34 cellular contexts compared by ENCODE assay signal in genomic region chr17:65025288-65025687, GRCh38. TPM values are rescaled to one million over a fixed set of nuclear protein-coding genes. Genes with fewer than 3 reads are reported as not detected.
DNase-seq lines count a peak whose midpoint lies in the region; ATAC-seq and TF ChIP-seq lines count a peak whose summit lies in the region.
"Had no signal": no experiment of that assay in that cellular context is flagged by ENCODE, and none has a peak within 500 bp of the region (broad histone marks: within the 10 kb centered on the region; RNA-seq: fewer than 3 reads in every experiment).

No MANE protein-coding gene starts in this region.

- H3K18ac ChIP-seq in trophoblast cell (ENCODE audit: low read length), result no peak overlapping the region

- H3K27ac Mint-ChIP-seq in CD4-positive, CD25-positive, alpha-beta regulatory T cell, result no peak overlapping the region
- H3K27ac Mint-ChIP-seq in central memory CD8-positive, alpha-beta T cell (ENCODE audit: low read depth), result peak overlapping the region; percentile 77
- H3K27ac Mint-ChIP-seq: activated CD8-positive, alpha-beta memory T cell treated with anti-CD3 and anti-CD28 coated beads, Interleukin-2, amount 10 ng/mL, durations not matched to agents 7 days and 5 days; neural progenitor cell had no signal

- H3K14ac ChIP-seq in trophoblast cell (ENCODE audit: low read length), result no peak overlapping the region

- H3K4me3 Mint-ChIP-seq in CD4-positive, CD25-positive, alpha-beta regulatory T cell, result no peak overlapping the region
- no peak overlapping the region for H3K4me3 Mint-ChIP-seq in central memory CD8-positive, alpha-beta T cell
- H3K4me3 Mint-ChIP-seq: activated CD8-positive, alpha-beta memory T cell treated with anti-CD3 and anti-CD28 coated beads, Interleukin-2, amount 10 ng/mL, durations not matched to agents 7 days and 5 days; neural progenitor cell had no signal

- no peak overlapping the region for H3K27ac ChIP-seq in CD4-positive, CD25-positive, alpha-beta regulatory T cell (ENCODE audit: insufficient read depth, low read length, poor library complexity, severe bottlenecking)
- H3K27ac ChIP-seq in DOHH2 (ENCODE audit: low read depth, low read length) (peak overlapping the region; percentile 96), trophoblast cell (ENCODE audit: low read depth, low read length) (no peak overlapping the region)
- H3K27ac ChIP-seq: C4-2B, gastrocnemius medialis, hepatocyte, neural progenitor cell, RWPE1, SJSA1, stomach, thyroid gland had no signal

- peaks cover 45 to 90% (median 73%) of the 10 kb centered on the region in 4 donors for H3K4me1 Mint-ChIP-seq in CD4-positive, CD25-positive, alpha-beta regulatory T cell
- peaks cover 88% of the 10 kb centered on the region for H3K4me1 Mint-ChIP-seq in central memory CD8-positive, alpha-beta T cell

- H3K79me1 ChIP-seq in trophoblast cell (ENCODE audit: low read length), result no peaks in the 10 kb centered on the region

- H3K36me3 ChIP-seq in CD4-positive, CD25-positive, alpha-beta regulatory T cell (ENCODE audit: control insufficient read depth, insufficient read depth, low read length), result peaks cover 5% of the 10 kb centered on the region
- H3K36me3 ChIP-seq in DOHH2 (ENCODE audit: control insufficient read depth, low read length) (peaks cover 88% of the 10 kb centered on the region), trophoblast cell (ENCODE audit: control insufficient read depth in 1 of 2, insufficient read depth in 2 of 2, low read length in 2 of 2) (peaks cover 0 to 2% of the 10 kb centered on the region in 2 experiments)
- H3K36me3 ChIP-seq: gastrocnemius medialis, neural progenitor cell, stomach, thyroid gland had no signal

- H2AFZ ChIP-seq in trophoblast cell (ENCODE audit: insufficient read depth, low read length, poor library complexity), result no peak overlapping the region
- H2AFZ ChIP-seq: hepatocyte, neural progenitor cell had no signal

- no peak overlapping the region for H2AK5ac ChIP-seq in trophoblast cell (ENCODE audit: low read length)

- no peaks in the 10 kb centered on the region for H3K9me2 ChIP-seq in DOHH2 (replicated peaks; ENCODE audit: control insufficient read depth, low read length)

- no peak overlapping the region for H2BK120ac ChIP-seq in trophoblast cell (ENCODE audit: insufficient read depth, low read length, poor library complexity)

- H3K36me3 Mint-ChIP-seq in CD4-positive, CD25-positive, alpha-beta regulatory T cell, result peaks cover 4% of the 10 kb centered on the region
- peaks cover 28% of the 10 kb centered on the region for H3K36me3 Mint-ChIP-seq in central memory CD8-positive, alpha-beta T cell (ENCODE audit: insufficient read depth)

- peaks cover 55% of the 10 kb centered on the region for H3F3A ChIP-seq in DOHH2 (ENCODE audit: control insufficient read depth, insufficient read depth)

- H3K79me2 ChIP-seq in DOHH2 (ENCODE audit: control insufficient read depth, low read length) (peaks cover 100% of the 10 kb centered on the region), trophoblast cell (ENCODE audit: control insufficient read depth, insufficient read depth, low read length, poor library complexity) (peaks cover 4% of the 10 kb centered on the region)

- H3K4me2 ChIP-seq in DOHH2 (ENCODE audit: low read length) (peak overlapping the region; percentile 87), trophoblast cell (ENCODE audit: low read length) (no peak overlapping the region)
- H3K4me2 ChIP-seq: hepatocyte, neural progenitor cell had no signal

- no peak overlapping the region for H3K23ac ChIP-seq in trophoblast cell (ENCODE audit: low read length)

- ATAC-seq in CD4-positive, CD25-positive, alpha-beta regulatory T cell (ENCODE audit: low read depth in 2 of 2), result no peak
- ATAC-seq in central memory CD8-positive, alpha-beta T cell (replicated peaks; ENCODE audit: extremely low read depth, poor library complexity, severe bottlenecking), result no peak
- no peak for ATAC-seq in HG02623 (IDR thresholded peaks at IDR 0.05; ENCODE audit: unreplicated experiment)
- ATAC-seq: activated CD8-positive, alpha-beta memory T cell treated with anti-CD3 and anti-CD28 coated beads, Interleukin-2, amount 10 ng/mL, durations not matched to agents 7 days and 5 days; activated T-cell treated with anti-CD3 and anti-CD28 coated beads, Interleukin-2, amount 50 U/mL, for 72 hours; gastrocnemius medialis; HCT116; left colon; right cardiac atrium; T-cell had no signal

- no peak overlapping the region for H4K12ac ChIP-seq in trophoblast cell (ENCODE audit: low read depth, low read length)

- H4K8ac ChIP-seq in trophoblast cell (ENCODE audit: low read depth, low read length), result no peak overlapping the region

- CTCF ChIA-PET in HEK293T (lab: Yijun Ruan, JAX), result no interaction called here

- no peaks in the 10 kb centered on the region; the same call in 1 of the 2 replicates for H4K20me1 ChIP-seq in DOHH2 (ENCODE audit: control insufficient read depth, insufficient read depth, low read depth, low read length)

- no peak for TF ChIP-seq CTCF in DOHH2 (IDR thresholded peaks at IDR 0.05; ENCODE audit: low read depth, low read length, poor library complexity, severe bottlenecking)

- no peaks in the 10 kb centered on the region for H3K27me3 ChIP-seq in CD4-positive, CD25-positive, alpha-beta regulatory T cell (ENCODE audit: control insufficient read depth, insufficient read depth, low read length)
- H3K27me3 ChIP-seq in DOHH2 (ENCODE audit: control insufficient read depth, low read length) (no peaks in the 10 kb centered on the region), trophoblast cell (ENCODE audit: insufficient read depth, low read length) (no peaks in the 10 kb centered on the region)
- H3K27me3 ChIP-seq: dorsolateral prefrontal cortex, gastrocnemius medialis, hepatocyte, neural progenitor cell, SJSA1, spleen, stomach, thyroid gland had no signal

- no peak overlapping the region for H2BK12ac ChIP-seq in trophoblast cell (ENCODE audit: low read length)

- H2BK5ac ChIP-seq in trophoblast cell (ENCODE audit: low read depth, low read length, poor library complexity), result no peak overlapping the region

- H3K4ac ChIP-seq in trophoblast cell (ENCODE audit: low read depth, low read length), result peak overlapping the region; percentile 79

- no CpG with 5 or more reads among the region's 4 CpGs for WGBS in trophoblast cell (ENCODE audit: extremely low coverage, insufficient coverage, insufficient read length)

- DNase-seq in CD4-positive, CD25-positive, alpha-beta regulatory T cell, result no peak
- no peak for DNase-seq in central memory CD8-positive, alpha-beta T cell (ENCODE audit: low spot score in 2 of 2)
- DNase-seq in trophoblast cell (no peak), HEK293T (ENCODE audit: extremely low spot score) (no peak)
- DNase-seq in effector CD4-positive, alpha-beta T cell, result no peak
- DNase-seq: activated CD4-positive, alpha-beta T cell treated with anti-CD3 and anti-CD28 coated beads, Interleukin-2, amount 50 U/mL, for 1 hour; activated CD4-positive, CD25-positive, alpha-beta regulatory T cell; activated CD8-positive, alpha-beta memory T cell treated with anti-CD3 and anti-CD28 coated beads, Interleukin-2, amount 10 ng/mL, durations not matched to agents 7 days and 5 days; activated naive CD4-positive, alpha-beta T cell; activated T-cell treated with anti-CD3 and anti-CD28 coated beads, Interleukin-2, amount 50 U/mL, for 72 hours; cerebellar nuclear complex; dorsolateral prefrontal cortex; gastrocnemius medialis; GF-D8; left colon; NCI-H1092; NCI-H1694; NCI-H2171; NCI-H510A; right cardiac atrium; spleen; stimulated activated CD4-positive, alpha-beta T cell treated with anti-CD3 and anti-CD28 coated beads, Interleukin-2, amount 100 ng/mL, for 24 hours; stomach; T-cell; thyroid gland had no signal

- H3K9me3 ChIP-seq in CD4-positive, CD25-positive, alpha-beta regulatory T cell (ENCODE audit: control insufficient read depth in 2 of 2, low read length in 2 of 2), result no peaks in the 10 kb centered on the region
- H3K9me3 ChIP-seq in DOHH2 (ENCODE audit: control insufficient read depth, insufficient read depth, low read length), result no peaks in the 10 kb centered on the region
- no peaks in the 10 kb centered on the region for H3K9me3 ChIP-seq in trophoblast cell (ENCODE audit: insufficient read depth, low read depth, low read length)
- H3K9me3 ChIP-seq: gastrocnemius medialis, SJSA1, spleen, stomach, thyroid gland had no signal

- H3K27me3 Mint-ChIP-seq in CD4-positive, CD25-positive, alpha-beta regulatory T cell, result no peaks in the 10 kb centered on the region
- no peaks in the 10 kb centered on the region for H3K27me3 Mint-ChIP-seq in central memory CD8-positive, alpha-beta T cell
- H3K27me3 Mint-ChIP-seq: activated CD8-positive, alpha-beta memory T cell treated with anti-CD3 and anti-CD28 coated beads, Interleukin-2, amount 10 ng/mL, durations not matched to agents 7 days and 5 days; brain; T-cell had no signal

- POLR2A ChIA-PET in HEK293T (lab: Yijun Ruan, JAX), result no interaction called here

- H3K4me3 ChIP-seq in CD4-positive, CD25-positive, alpha-beta regulatory T cell (ENCODE audit: low read depth, low read length), result peak overlapping the region; percentile 4
- peak overlapping the region; percentile 68 for H3K4me3 ChIP-seq in DOHH2 (ENCODE audit: low read length)
- no peak overlapping the region for H3K4me3 ChIP-seq in trophoblast cell (ENCODE audit: low read depth, low read length)
- H3K4me3 ChIP-seq: dorsolateral prefrontal cortex, gastrocnemius medialis, hepatocyte, neural progenitor cell, SJSA1, spleen, stomach, thyroid gland had no signal

- H3K4me1 ChIP-seq in CD4-positive, CD25-positive, alpha-beta regulatory T cell (ENCODE audit: control insufficient read depth, insufficient read depth, low read length, poor library complexity, severe bottlenecking), result peaks cover 80% of the 10 kb centered on the region
- H3K4me1 ChIP-seq in DOHH2 (ENCODE audit: control insufficient read depth, low read length), result peaks cover 100% of the 10 kb centered on the region
- H3K4me1 ChIP-seq in trophoblast cell (ENCODE audit: control insufficient read depth in 1 of 2, insufficient read depth in 2 of 2, low read length in 2 of 2), result peaks cover 0 to 1% of the 10 kb centered on the region in 2 experiments
- H3K4me1 ChIP-seq: neural progenitor cell had no signal

- peaks cover 0 to 2% (median 0%) of the 10 kb centered on the region in 7 donors for H3K9me3 Mint-ChIP-seq in CD4-positive, CD25-positive, alpha-beta regulatory T cell
- H3K9me3 Mint-ChIP-seq in central memory CD8-positive, alpha-beta T cell, result no peaks in the 10 kb centered on the region
- H3K9me3 Mint-ChIP-seq: neural progenitor cell, T-cell had no signal

- H4K91ac ChIP-seq in trophoblast cell (ENCODE audit: low read depth, low read length), result no peak overlapping the region

- H3K9ac ChIP-seq in trophoblast cell (ENCODE audit: low read length), result no peak overlapping the region
- H3K9ac ChIP-seq: neural progenitor cell had no signal

TF ChIP-seq in HEK293T, 16 proteins besides CTCF, POLR2A, EP300 and RAD21 (continues in another document):
- TF ChIP-seq NFRKB (IDR thresholded peaks at IDR 0.05) (no peak), FOXK2 (IDR thresholded peaks at IDR 0.05) (no peak), SUZ12 (IDR thresholded peaks at IDR 0.05) (no peak), CTBP1 (IDR thresholded peaks at IDR 0.05; ENCODE audit: borderline replicate concordance) (no peak), BHLHE40 (IDR thresholded peaks at IDR 0.05; ENCODE audit: borderline replicate concordance) (no peak)

RNA-seq across cellular contexts. Expression of gene GNA13, which starts 31.3 kb away (rescaled TPM):
- 127 TPM for total RNA-seq in CD4-positive, CD25-positive, alpha-beta regulatory T cell
- 10 to 100 TPM; 51.4 to 58.0 (median 53.3) TPM for polyA plus RNA-seq in CD4-positive, CD25-positive, alpha-beta regulatory T cell
- 86.8 and 89.6 TPM in 2 replicates for polyA plus RNA-seq in trophoblast cell (2013)
